Comparison of ENCODE assay signal across 8 cellular contexts in the genomic region with DNA sequence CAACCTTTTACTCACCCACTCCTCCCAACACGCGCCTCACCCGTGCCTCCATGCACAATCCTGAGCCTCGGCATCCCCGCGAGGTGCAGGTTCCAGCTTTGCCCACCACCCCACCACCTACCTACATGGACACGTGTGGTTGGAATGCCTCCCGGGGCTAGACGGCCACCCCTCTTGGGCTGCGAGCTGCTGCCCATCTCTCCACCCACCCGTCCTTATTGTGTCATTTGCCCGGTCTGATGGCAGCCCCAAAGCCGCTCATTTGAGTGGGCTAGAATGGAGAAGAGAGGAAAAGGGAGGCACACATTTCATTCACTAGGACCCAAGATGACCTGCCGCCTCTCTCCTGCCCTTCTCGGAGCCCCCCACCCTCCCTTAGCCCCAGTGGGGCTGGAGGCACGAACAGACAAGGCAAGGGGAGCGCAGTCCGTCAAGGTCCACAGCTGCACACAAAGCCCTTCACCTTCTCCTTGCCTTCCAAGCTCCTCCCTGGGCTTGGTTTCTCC. TPM values are rescaled to one million over a fixed set of nuclear protein-coding genes. Genes with fewer than 3 reads are reported as not detected.
DNase-seq lines count a peak whose midpoint lies in the region; ATAC-seq and TF ChIP-seq lines count a peak whose summit lies in the region.

No MANE protein-coding gene starts in this region.

- peaks cover 32% of the 10 kb centered on the region for H3K27me3 Mint-ChIP-seq in memory B cell

- H3K9me3 ChIP-seq in BLaER1: no peaks in the 10 kb centered on the region
- no peaks in the 10 kb centered on the region for H3K9me3 ChIP-seq in breast epithelium

- TF ChIP-seq POLR2A in breast epithelium (IDR thresholded peaks at IDR 0.05): no peak

- H3K4me1 Mint-ChIP-seq in memory B cell: peaks cover 7% of the 10 kb centered on the region

- H3K27ac ChIP-seq in BLaER1 (no peak overlapping the region), breast epithelium (peak overlapping the region; percentile 91 to 98), urinary bladder (ENCODE audit: low read depth) (no peak overlapping the region)

- WGBS in urinary bladder: 4% methylated on average over 18 of the region's 18 CpGs

- TF ChIP-seq CTCF in breast epithelium (IDR thresholded peaks at IDR 0.05): no peak

- no peak overlapping the region for H3K27ac Mint-ChIP-seq in memory B cell

- peak overlapping the region; percentile 63 for H3K4me3 Mint-ChIP-seq in memory B cell

- DNase-seq in breast epithelium (ENCODE audit: low spot score in 2 of 2) (no peak), memory B cell (ENCODE audit: low spot score in 2 of 2) (no peak)
- no peak for DNase-seq in activated CD4-positive, CD25-positive, alpha-beta regulatory T cell (lab: John Stamatoyannopoulos, UW)

- H3K27me3 ChIP-seq in BLaER1 (peaks cover 9% of the 10 kb centered on the region; the same call in 1 of the 2 replicates), breast epithelium (no peaks in the 10 kb centered on the region)

- intact Hi-C loops in breast epithelium (cut with DNase I; ENCODE audit: low total_unique reads): no loop called here

- ATAC-seq in HG03571 (IDR thresholded peaks at IDR 0.05; ENCODE audit: unreplicated experiment) (peak; percentile 11), memory B cell (ENCODE audit: low read depth) (no peak), HG03025 (IDR thresholded peaks at IDR 0.05; ENCODE audit: low FRiP score, unreplicated experiment) (no peak), GM21576 (IDR thresholded peaks at IDR 0.05; ENCODE audit: unreplicated experiment) (no peak)

- H3K36me3 Mint-ChIP-seq in memory B cell: no peaks in the 10 kb centered on the region

- peak overlapping the region; percentile 90 for H3K4me2 ChIP-seq in BLaER1

- H3K4me1 ChIP-seq in BLaER1: peaks cover 10% of the 10 kb centered on the region
- H3K4me1 ChIP-seq in breast epithelium: peaks cover 0 to 3% of the 10 kb centered on the region in 2 donors
- H3K4me1 ChIP-seq in urinary bladder (ENCODE audit: insufficient read depth): no peaks in the 10 kb centered on the region

- no peaks in the 10 kb centered on the region for H4K20me1 ChIP-seq in BLaER1

- no peaks in the 10 kb centered on the region for H3K9me3 Mint-ChIP-seq in memory B cell

- H3K36me3 ChIP-seq in BLaER1: no peaks in the 10 kb centered on the region
- no peaks in the 10 kb centered on the region for H3K36me3 ChIP-seq in breast epithelium
- no peaks in the 10 kb centered on the region for H3K36me3 ChIP-seq in urinary bladder (ENCODE audit: insufficient read depth)

- H3K4me3 ChIP-seq in BLaER1 (peak overlapping the region; percentile 81), breast epithelium (peak overlapping the region; percentile 63 to 99 (median 89)), urinary bladder (ENCODE audit: low read depth, low read length) (peak overlapping the region; percentile 72)

- peak overlapping the region; percentile 72 for H3K9ac ChIP-seq in BLaER1

RNA-seq across cellular contexts. Expression of a gene that starts 0.8 kb away (rescaled TPM):
- total RNA-seq in breast epithelium: 1 to 10 TPM; 4.2 to 9.5 (median 7.0) TPM
- 19.8 TPM for total RNA-seq in urinary bladder
- polyA plus RNA-seq in urinary bladder: 2.8 TPM

Comparison
In these comparisons a context has a peak if more than half of its experiments do, and no peak if none do; other contexts are left out.
1. H3K27ac ChIP-seq: peak in breast epithelium (2 of 2); none in BLaER1 (single experiment) and urinary bladder (single experiment).
2. Peak in every context shown above with its lines, with median percentiles within 50 percentile points of each other: H3K4me3 ChIP-seq.